Comparison of ENCODE assay signal across 10 cellular contexts in genomic region chr7:1668486-1668931, GRCh38. TPM values are rescaled to one million over a fixed set of nuclear protein-coding genes. Genes with fewer than 3 reads are reported as not detected.
DNase-seq lines count a peak whose midpoint lies in the region; ATAC-seq, FAIRE-seq and TF ChIP-seq lines count a peak whose summit lies in the region.
"Had no signal": no experiment of that assay in that cellular context is flagged by ENCODE, and none has a peak within 500 bp of the region (broad histone marks: within the 10 kb centered on the region; RNA-seq: fewer than 3 reads in every experiment).

No MANE protein-coding gene starts in this region.

- intact Hi-C loops in CD4-positive, alpha-beta T cell (cut with DNase I, micrococcal nuclease) = loop anchor here (10.0 kb wide), 2 partner anchors 256 to 536 kb away; no protein-coding TSS in a partner anchor
- intact Hi-C loops in kidney (cut with DNase I) = no loop called here
- intact Hi-C loops in MCF 10A (cut with micrococcal nuclease) = loop anchor here (10.0 kb wide), 1 partner anchor 536 kb away; no protein-coding TSS in a partner anchor

- H3K27ac Mint-ChIP-seq in CD4-positive, alpha-beta T cell = no peak overlapping the region
- H3K27ac Mint-ChIP-seq in nephron progenitor cell = no peak overlapping the region
- H3K27ac Mint-ChIP-seq in MCF 10A (ENCODE audit: low read depth, unreplicated experiment) = no peak overlapping the region

- H3K27me3 ChIP-seq in CD4-positive, alpha-beta T cell (ENCODE audit: control insufficient read depth, insufficient read depth, low read length) = peaks cover 76% of the 10 kb centered on the region

- POLR2A ChIA-PET in CD4-positive, alpha-beta T cell (lab: Charles Lee) = no interaction called here
- POLR2A ChIA-PET in MCF 10A (lab: Yijun Ruan, JAX) = interaction anchor here (0.6 kb wide), 1 partner anchor 76 kb away, joined by 5 read pairs; no protein-coding TSS in a partner anchor

- CTCF ChIA-PET in CD4-positive, alpha-beta T cell (lab: Charles Lee) = no interaction called here
- CTCF ChIA-PET in MCF 10A (lab: Yijun Ruan, JAX) = no interaction called here

- BruUV-seq in MCF 10A (replicated peaks; lab: Mats Ljungman, UMichigan) = no TSS peak

- peak overlapping the region; percentile 52 for H3K4me3 Mint-ChIP-seq in CD4-positive, alpha-beta T cell
- H3K4me3 Mint-ChIP-seq in nephron progenitor cell (peak overlapping the region; percentile 73), MCF 10A (ENCODE audit: unreplicated experiment) (no peak overlapping the region)

- H3K27ac ChIP-seq in CD4-positive, alpha-beta T cell (ENCODE audit: low read depth, low read length) = no peak overlapping the region
- H3K27ac ChIP-seq in kidney (ENCODE audit: low read depth in 2 of 2, low read length in 2 of 2) = no peak overlapping the region
- H3K27ac ChIP-seq: gastrocnemius medialis, stomach had no signal

- peak in 1 of 10 experiments; percentile 30 for DNase-seq in CD4-positive, alpha-beta T cell
- DNase-seq in HT-29 (ENCODE audit: low spot score) (peak; percentile 10), frontal cortex (ENCODE audit: low spot score in 2 of 2) (peak; percentile 19 to 38), nephron progenitor cell (no peak), NK-92 (lab: John Stamatoyannopoulos, UW; ENCODE audit: unreplicated experiment) (no peak), kidney (no peak), globus pallidus (ENCODE audit: low spot score) (no peak), MCF 10A (ENCODE audit: unreplicated experiment) (no peak)
- DNase-seq: stomach had no signal

- H3K36me3 ChIP-seq in kidney (ENCODE audit: control insufficient read depth in 1 of 2, insufficient read depth in 2 of 2, low read length in 2 of 2) = no peaks in the 10 kb centered on the region
- H3K36me3 ChIP-seq: gastrocnemius medialis, stomach had no signal

- FAIRE-seq in frontal cortex (lab: Jason Lieb, UNC) = no peak
- no peak for FAIRE-seq in kidney (lab: Jason Lieb, UNC)

- H3K9me3 ChIP-seq in CD4-positive, alpha-beta T cell (ENCODE audit: control insufficient read depth, low read length) = no peaks in the 10 kb centered on the region
- H3K9me3 ChIP-seq in kidney (ENCODE audit: control insufficient read depth in 1 of 2, low read length in 2 of 2) = no peaks in the 10 kb centered on the region
- H3K9me3 ChIP-seq: gastrocnemius medialis, stomach had no signal

- no peak overlapping the region for H3K4me3 ChIP-seq in kidney (ENCODE audit: low read length in 2 of 2)

- TF ChIP-seq CTCF in CD4-positive, alpha-beta T cell (IDR thresholded peaks at IDR 0.05) = no peak
- no peak for TF ChIP-seq CTCF in nephron progenitor cell (IDR thresholded peaks at IDR 0.05)
- no peak for TF ChIP-seq CTCF in kidney (IDR thresholded peaks at IDR 0.05; ENCODE audit: borderline replicate concordance, extremely low read depth, insufficient read depth)
- TF ChIP-seq CTCF in MCF 10A (IDR thresholded peaks at IDR 0.05; ENCODE audit: unreplicated experiment) = no peak

- peaks cover 0 to 10% of the 10 kb centered on the region in 2 donors for H3K4me1 ChIP-seq in kidney (ENCODE audit: control insufficient read depth in 1 of 2, insufficient read depth in 1 of 2, low read depth in 1 of 2, low read length in 2 of 2)

- no peaks in the 10 kb centered on the region for H3K9me3 Mint-ChIP-seq in CD4-positive, alpha-beta T cell
- no peaks in the 10 kb centered on the region for H3K9me3 Mint-ChIP-seq in nephron progenitor cell
- H3K9me3 Mint-ChIP-seq in MCF 10A (ENCODE audit: unreplicated experiment) = no peaks in the 10 kb centered on the region

- no peaks in the 10 kb centered on the region for H3K36me3 Mint-ChIP-seq in CD4-positive, alpha-beta T cell (ENCODE audit: low read depth)
- H3K36me3 Mint-ChIP-seq in nephron progenitor cell (ENCODE audit: low read depth) (no peaks in the 10 kb centered on the region), MCF 10A (ENCODE audit: insufficient read depth, unreplicated experiment) (no peaks in the 10 kb centered on the region)

- H3K27me3 Mint-ChIP-seq in CD4-positive, alpha-beta T cell = peaks cover 40% of the 10 kb centered on the region
- H3K27me3 Mint-ChIP-seq in nephron progenitor cell (ENCODE audit: low read depth, poor library complexity) = peaks cover 15% of the 10 kb centered on the region
- H3K27me3 Mint-ChIP-seq in MCF 10A (ENCODE audit: insufficient read depth, unreplicated experiment) = peaks cover 29% of the 10 kb centered on the region

- H3K4me1 Mint-ChIP-seq in CD4-positive, alpha-beta T cell (ENCODE audit: low read depth) = peaks cover 13% of the 10 kb centered on the region
- H3K4me1 Mint-ChIP-seq in nephron progenitor cell (peaks cover 20% of the 10 kb centered on the region), MCF 10A (ENCODE audit: insufficient read depth, unreplicated experiment) (no peaks in the 10 kb centered on the region)

- no peak for ATAC-seq in CD4-positive, alpha-beta T cell (ENCODE audit: poor library complexity)
- ATAC-seq: gastrocnemius medialis had no signal

- no peak overlapping the region for H3K9ac ChIP-seq in kidney (ENCODE audit: low read length in 2 of 2)

RNA-seq across cellular contexts. Expression of gene ELFN1, which starts 1.6 kb away (rescaled TPM):
- total RNA-seq in CD4-positive, alpha-beta T cell = not detected
- 0.92 and 1.7 TPM in 2 replicates for total RNA-seq in HT-29 (2014; rRNA removed; shearing (Covaris generic))
- 5.7 TPM for total RNA-seq in frontal cortex
- 3.8 TPM for total RNA-seq in kidney
- 3.5 TPM for polyA plus RNA-seq in kidney (ENCODE audit: insufficient read depth, low read depth, low replicate concordance)
- total RNA-seq in MCF 10A (2022) = not detected in 2 replicates

Comparison
In these comparisons a context has a peak if more than half of its experiments do, and no peak if none do; other contexts are left out.
1. DNase-seq: peak in HT-29 (single experiment) and frontal cortex (2 of 2); none in nephron progenitor cell (single experiment), NK-92 (single experiment), kidney (single experiment), globus pallidus (single experiment) and MCF 10A (single experiment).